ENCODE assay signal across 23 cellular contexts in genomic region chr11:3205261-3206127, GRCh38. TPM values are rescaled to one million over a fixed set of nuclear protein-coding genes. Genes with fewer than 3 reads are reported as not detected.
DNase-seq lines count a peak whose midpoint lies in the region; FAIRE-seq and TF ChIP-seq lines count a peak whose summit lies in the region.
"Had no signal": no experiment of that assay in that cellular context is flagged by ENCODE, and none has a peak within 500 bp of the region (broad histone marks: within the 10 kb centered on the region; RNA-seq: fewer than 3 reads in every experiment).

No MANE protein-coding gene starts in this region.

- H3K4ac ChIP-seq in H1 (replicated peaks; ENCODE audit: insufficient read length, low read depth, low read length) = no peak overlapping the region

- peak; percentile 35 for DNase-seq in H7
- no peak for DNase-seq in H1 (ENCODE audit: low read depth in 1 of 2, low spot score in 2 of 2)
- DNase-seq in mucosa of gallbladder (ENCODE audit: low spot score) = peak; percentile 17
- no peak for DNase-seq in RKO (ENCODE audit: low spot score)
- no peak for DNase-seq in esophagus muscularis mucosa (ENCODE audit: extremely low spot score)
- DNase-seq in DMS114 treated with DMSO at 0.1 percent for 48 hours (lab: John Stamatoyannopoulos, UW; ENCODE audit: unreplicated experiment) = no peak
- DNase-seq: activated B cell treated with CpG ODN at 0.5 μM for 24 hours; activated CD4-positive, alpha-beta memory T cell treated with anti-CD3 and anti-CD28 coated beads for 36 hours; activated naive CD4-positive, alpha-beta T cell treated with anti-CD3 and anti-CD28 coated beads for 36 hours; activated T-cell treated with anti-CD3 and anti-CD28 coated beads for 4 hours; DMS79 treated with DMSO at 0.1 percent for 48 hours; MV-4-11; NCI-H2029 treated with DMSO at 0.1 percent for 48 hours; PC-9 had no signal

- peaks cover 0 to 10% of the 10 kb centered on the region in 2 experiments for H4K20me1 ChIP-seq in H1 (replicated peaks in 1 of 2; ENCODE audit: control insufficient read depth in 1 of 2, insufficient read depth in 2 of 2, low read length in 2 of 2)

- H3K79me1 ChIP-seq in H1 (ENCODE audit: low read depth, low read length) = no peaks in the 10 kb centered on the region

- no peak overlapping the region for H4K8ac ChIP-seq in H1 (ENCODE audit: extremely low read depth, insufficient read depth, low read length)

- H3K36me3 ChIP-seq in ACC112 (ENCODE audit: insufficient read depth, low read length) (no peaks in the 10 kb centered on the region), H7 (replicated peaks; ENCODE audit: control insufficient read depth, insufficient read depth, low read length) (no peaks in the 10 kb centered on the region), H1 (ENCODE audit: control insufficient read depth in 2 of 4, insufficient read depth in 4 of 4, low read length in 3 of 4) (no peaks in the 10 kb centered on the region), esophagus muscularis mucosa (no peaks in the 10 kb centered on the region)
- H3K36me3 ChIP-seq: ascending aorta, right lobe of liver, thoracic aorta had no signal

- no peak overlapping the region for H4K91ac ChIP-seq in H1 (replicated peaks; ENCODE audit: insufficient read length, low read length)

- H2BK15ac ChIP-seq in H1 (ENCODE audit: low read length) = no peak overlapping the region

- 0 out of 2 replicates have a peak overlapping the region, but pooled peaks have one; percentile 17 for H2BK12ac ChIP-seq in H1 (ENCODE audit: low read depth, low read length)

- no peak for FAIRE-seq in H1 (lab: Jason Lieb, UNC)
- FAIRE-seq: GM12892 had no signal

- H3K23ac ChIP-seq in H1 (ENCODE audit: insufficient read length) = no peak overlapping the region

- peaks cover 19% of the 10 kb centered on the region for H3K23me2 ChIP-seq in H1 (ENCODE audit: low read depth, low read length)

- no peak for TF ChIP-seq CTCF in H1 (IDR thresholded peaks at IDR 0.05; ENCODE audit: control extremely low read depth in 1 of 3, insufficient read depth in 1 of 3, low read depth in 1 of 3, low read length in 3 of 3)
- TF ChIP-seq CTCF in esophagus muscularis mucosa (IDR thresholded peaks at IDR 0.05) = no peak

- 67% methylated on average over 14 of the region's 16 CpGs; no CpG with 5 or more reads in 1 of the 2 experiments for WGBS in H1 (ENCODE audit: extremely low coverage in 1 of 2, insufficient coverage in 1 of 2, insufficient read length in 1 of 2, insufficient replicate concordance in 2 of 2, low coverage in 1 of 2, low lambda C conversion rate in 2 of 2, missing lambda C conversion rate in 1 of 2), 2 experiments
- 40% methylated on average over 10 of the region's 16 CpGs for WGBS in esophagus muscularis mucosa

- no peak overlapping the region; a peak in 1 of 7 replicates for H3K9ac ChIP-seq in H1 (replicated peaks in 1 of 4; ENCODE audit: extremely low read depth in 1 of 4, low read depth in 3 of 4, low read length in 3 of 4)

- H3K4me1 ChIP-seq in ACC112 (ENCODE audit: control insufficient read depth, insufficient read depth, low read length, unreplicated experiment) (no peaks in the 10 kb centered on the region), H1 (replicated peaks in 1 of 4; ENCODE audit: control insufficient read depth in 3 of 4, insufficient read depth in 4 of 4, low read length in 3 of 4) (peaks cover 0 to 4% (median under 1%) of the 10 kb centered on the region in 4 experiments; a peak in 6 of 7 replicates), esophagus muscularis mucosa (peaks cover 7 to 27% (median 23%) of the 10 kb centered on the region in 4 donors)
- H3K4me1 ChIP-seq: right lobe of liver had no signal

- peak; percentile 16 to 26; a peak in 1 of 4 replicates for TF ChIP-seq RAD21 in H1 (IDR thresholded peaks at IDR 0.05 in 1 of 2, conservative IDR thresholded peaks at IDR 0.05 in 1 of 2; ENCODE audit: low read depth in 2 of 2, low read length in 2 of 2)

- H3K27me3 ChIP-seq in ACC112 (ENCODE audit: insufficient read depth, low read length) (peaks cover 44% of the 10 kb centered on the region), H7 (ENCODE audit: control insufficient read depth, insufficient read depth, low read length) (peaks cover 35% of the 10 kb centered on the region), H1 (replicated peaks in 1 of 4; ENCODE audit: control insufficient read depth in 3 of 4, extremely low read depth in 1 of 4, insufficient read depth in 3 of 4, low read length in 3 of 4) (peaks cover 10 to 42% (median 32%) of the 10 kb centered on the region in 4 experiments), esophagus muscularis mucosa (peaks cover 0 to 43% (median 14%) of the 10 kb centered on the region in 4 donors)
- H3K27me3 ChIP-seq: ascending aorta, right lobe of liver had no signal

- H3K79me2 ChIP-seq in ACC112 (ENCODE audit: control insufficient read depth, insufficient read depth, low read length, unreplicated experiment) = no peaks in the 10 kb centered on the region
- no peaks in the 10 kb centered on the region for H3K79me2 ChIP-seq in H1 (ENCODE audit: control insufficient read depth in 1 of 2, insufficient read depth in 2 of 2, low read length in 2 of 2)

- H4K5ac ChIP-seq in H1 (ENCODE audit: insufficient read length, low read depth, low read length) = no peak overlapping the region

- no peak overlapping the region for H2AFZ ChIP-seq in ACC112 (ENCODE audit: low read length, unreplicated experiment)
- no peak overlapping the region for H2AFZ ChIP-seq in H1 (ENCODE audit: low read length)
- H2AFZ ChIP-seq: GM23338, PC-9 had no signal

- H3K27ac ChIP-seq in ACC112 (ENCODE audit: low read depth, low read length) = no peak overlapping the region
- H3K27ac ChIP-seq in H1 (ENCODE audit: low read depth, low read length) = no peak overlapping the region
- H3K27ac ChIP-seq in esophagus muscularis mucosa (replicated peaks in 1 of 4) = no peak overlapping the region
- H3K27ac ChIP-seq: ascending aorta, PC-9, right lobe of liver, thoracic aorta had no signal

- TF ChIP-seq EP300 in H1 (IDR thresholded peaks at IDR 0.05; ENCODE audit: borderline replicate concordance in 1 of 2, low read depth in 2 of 2, low read length in 2 of 2) (no peak), esophagus muscularis mucosa (IDR thresholded peaks at IDR 0.05) (no peak)

- TF ChIP-seq POLR2A in H1 (IDR thresholded peaks at IDR 0.05; ENCODE audit: control extremely low read depth in 1 of 2, low read depth in 2 of 2, low read length in 2 of 2) = no peak
- TF ChIP-seq POLR2A in esophagus muscularis mucosa (IDR thresholded peaks at IDR 0.05; ENCODE audit: low read depth) = no peak

- H2AK5ac ChIP-seq in H1 (ENCODE audit: low read depth, low read length) = peak overlapping the region; percentile 32; the same call in 1 of the 2 replicates

- intact Hi-C loops in esophagus muscularis mucosa (cut with DNase I) = no loop called here

- no peak overlapping the region for H2BK20ac ChIP-seq in H1 (ENCODE audit: low read length)

- no peak overlapping the region for H3K18ac ChIP-seq in H1 (ENCODE audit: extremely low read depth, low read length)

- no peak overlapping the region for H2BK5ac ChIP-seq in H1 (ENCODE audit: low read depth, low read length)

- H2BK120ac ChIP-seq in H1 (replicated peaks; ENCODE audit: low read depth, low read length) = no peak overlapping the region

- H3K4me2 ChIP-seq in H1 (ENCODE audit: insufficient read depth in 1 of 2, low read depth in 2 of 2, low read length in 2 of 2) = no peak overlapping the region
- H3K4me2 ChIP-seq: GM23338, PC-9 had no signal

- peak overlapping the region; percentile 37; the same call in 1 of the 2 replicates for H3K4me3 ChIP-seq in ACC112 (ENCODE audit: low read depth, low read length)
- no peak overlapping the region for H3K4me3 ChIP-seq in H7 (ENCODE audit: insufficient read depth, low read depth, low read length)
- H3K4me3 ChIP-seq in H1 (ENCODE audit: extremely low read depth in 1 of 4, insufficient read depth in 2 of 4, low read depth in 3 of 4, low read length in 4 of 4) = no peak overlapping the region
- no peak overlapping the region for H3K4me3 ChIP-seq in esophagus muscularis mucosa
- H3K4me3 ChIP-seq: GM23338, PC-9, right lobe of liver, thoracic aorta had no signal

- no peaks in the 10 kb centered on the region for H3K9me3 ChIP-seq in H1 (ENCODE audit: insufficient read depth in 2 of 2, low read depth in 1 of 2, low read length in 1 of 2)
- H3K9me3 ChIP-seq in esophagus muscularis mucosa = peaks cover 0 to 4% (median under 1%) of the 10 kb centered on the region in 4 donors
- H3K9me3 ChIP-seq: ascending aorta, right lobe of liver, thoracic aorta had no signal

- H3K14ac ChIP-seq in H1 (ENCODE audit: insufficient read length) = no peak overlapping the region

- H3K56ac ChIP-seq in H1 (replicated peaks; ENCODE audit: insufficient read length, low read depth, low read length) = no peak overlapping the region

- POLR2A ChIA-PET in H1 (lab: Charles Lee; ENCODE audit: partially characterized antibody) = interaction anchor here (0.9 to 1.1 kb wide), 2 partner anchors 10 to 19 kb away, joined by 3 read pairs; no protein-coding TSS in a partner anchor

- CTCF ChIA-PET in H1 (lab: Charles Lee; ENCODE audit: partially characterized antibody) = interaction anchor here (0.6 to 12.0 kb wide), 9 partner anchors 8 to 276 kb away, joined by 3 to 99 read pairs (median 4); no protein-coding TSS in a partner anchor

RNA-seq across cellular contexts. Expression of gene MRGPRG, which starts 13.1 kb away (rescaled TPM):
- total RNA-seq in H7 (2014; rRNA removed; shearing (Covaris generic)) = not detected in 2 replicates
- not detected in 2 replicates for total RNA-seq in H1 (2021; fragmentation: NEBNext Ultra II Directional; extraction: Animal tissue kit (Norgen Biotek cat#: 25700))
- not detected in 2 replicates for polyA plus RNA-seq in H1 (2011; rRNA removed)
- polyA plus RNA-seq in H1 (2011; cell fraction: cytosol; rRNA removed) = not detected
- not detected for polyA plus RNA-seq in H1 (2011; cell fraction: nucleus; rRNA removed)
- not detected in 4 replicates for polyA plus RNA-seq in H1 (2012, experiment 1 of 2)
- not detected for polyA plus RNA-seq in H1 (2012, experiment 2 of 2)
- polyA plus RNA-seq in H1 (2013, experiment 1 of 2) = not detected
- not detected for polyA plus RNA-seq in H1 (2013, experiment 2 of 2)
- polyA minus RNA-seq in H1 (2011; rRNA and poly(A)+ RNA removed) = not detected in 2 replicates
- not detected for polyA minus RNA-seq in H1 (2011; cell fraction: cytosol; rRNA and poly(A)+ RNA removed)
- polyA minus RNA-seq in H1 (2011; cell fraction: nucleus; rRNA and poly(A)+ RNA removed) = not detected
- total RNA-seq in mucosa of gallbladder = not detected
- not detected for total RNA-seq in esophagus muscularis mucosa
- total RNA-seq: activated B cell treated with CpG ODN at 0.5 μM for 24 hours; activated CD4-positive, alpha-beta memory T cell treated with anti-CD3 and anti-CD28 coated beads for 36 hours; activated naive CD4-positive, alpha-beta T cell treated with anti-CD3 and anti-CD28 coated beads for 36 hours; ascending aorta; CD8-positive, alpha-beta memory T cell; GM23338; lung microvascular endothelial cell; osteocyte; PC-9; right lobe of liver; thoracic aorta had no signal
- polyA plus RNA-seq: CD8-positive, alpha-beta memory T cell; GM23338 had no signal

RNA-seq across cellular contexts. Expression of gene MRGPRE, which starts 26.7 kb away (rescaled TPM):
- not detected in 2 replicates for total RNA-seq in H7 (2014; rRNA removed; shearing (Covaris generic))
- total RNA-seq in H1 (2021; fragmentation: NEBNext Ultra II Directional; extraction: Animal tissue kit (Norgen Biotek cat#: 25700)) = not detected in 2 replicates
- not detected in 2 replicates for polyA plus RNA-seq in H1 (2011; rRNA removed)
- polyA plus RNA-seq in H1 (2011; cell fraction: cytosol; rRNA removed) = not detected
- polyA plus RNA-seq in H1 (2011; cell fraction: nucleus; rRNA removed) = not detected
- not detected in 4 replicates for polyA plus RNA-seq in H1 (2012, experiment 1 of 2)
- not detected for polyA plus RNA-seq in H1 (2012, experiment 2 of 2)
- polyA plus RNA-seq in H1 (2013, experiment 1 of 2) = 0.04 TPM
- polyA plus RNA-seq in H1 (2013, experiment 2 of 2) = not detected
- polyA minus RNA-seq in H1 (2011; rRNA and poly(A)+ RNA removed) = not detected in 2 replicates
- not detected for polyA minus RNA-seq in H1 (2011; cell fraction: cytosol; rRNA and poly(A)+ RNA removed)
- not detected for polyA minus RNA-seq in H1 (2011; cell fraction: nucleus; rRNA and poly(A)+ RNA removed)
- total RNA-seq in mucosa of gallbladder (0.29 TPM), esophagus muscularis mucosa (under 1 TPM in 1 of 4 donors, not detected in 3; 0.46 TPM)
- total RNA-seq: activated B cell treated with CpG ODN at 0.5 μM for 24 hours; activated CD4-positive, alpha-beta memory T cell treated with anti-CD3 and anti-CD28 coated beads for 36 hours; activated naive CD4-positive, alpha-beta T cell treated with anti-CD3 and anti-CD28 coated beads for 36 hours; ascending aorta; CD8-positive, alpha-beta memory T cell; GM23338; lung microvascular endothelial cell; osteocyte; PC-9; right lobe of liver; thoracic aorta had no signal
- polyA plus RNA-seq: CD8-positive, alpha-beta memory T cell; GM23338 had no signal

RNA-seq across cellular contexts. Expression of gene OSBPL5, which starts 40.4 kb away (rescaled TPM):
- total RNA-seq in H7 (2014; rRNA removed; shearing (Covaris generic)) = 21.1 and 23.7 TPM in 2 replicates
- 7.9 and 9.9 TPM in 2 replicates for total RNA-seq in H1 (2021; fragmentation: NEBNext Ultra II Directional; extraction: Animal tissue kit (Norgen Biotek cat#: 25700))
- polyA plus RNA-seq in H1 (2011; rRNA removed) = 3.4 and 6.0 TPM in 2 replicates
- 5.8 TPM for polyA plus RNA-seq in H1 (2011; cell fraction: cytosol; rRNA removed)
- 19.5 TPM for polyA plus RNA-seq in H1 (2011; cell fraction: nucleus; rRNA removed)
- 3.8 to 7.3 TPM (median 6.6 TPM) in 4 replicates for polyA plus RNA-seq in H1 (2012, experiment 1 of 2)
- polyA plus RNA-seq in H1 (2012, experiment 2 of 2) = 4.9 TPM
- 3.3 TPM for polyA plus RNA-seq in H1 (2013, experiment 1 of 2)
- 2.9 TPM for polyA plus RNA-seq in H1 (2013, experiment 2 of 2)
- polyA minus RNA-seq in H1 (2011; rRNA and poly(A)+ RNA removed) = 4.3 and 5.5 TPM in 2 replicates
- 9.7 TPM for polyA minus RNA-seq in H1 (2011; cell fraction: cytosol; rRNA and poly(A)+ RNA removed)
- 13.0 TPM for polyA minus RNA-seq in H1 (2011; cell fraction: nucleus; rRNA and poly(A)+ RNA removed)
- total RNA-seq in mucosa of gallbladder (45.2 TPM), esophagus muscularis mucosa (100 to 1,000 TPM in 1 of 4 donors, 10 to 100 TPM in 3; 59.6 to 119 (median 71.7) TPM)
- total RNA-seq: activated B cell treated with CpG ODN at 0.5 μM for 24 hours had no signal

Comparison
In these comparisons a context has a peak if more than half of its experiments do, and no peak if none do; other contexts are left out.
1. DNase-seq: peak in H7 (single experiment) and mucosa of gallbladder (single experiment); none in H1 (0 of 2), RKO (single experiment), esophagus muscularis mucosa (single experiment) and DMS114 treated with DMSO at 0.1 percent for 48 hours (single experiment).